9 cellular contexts compared by ENCODE assay signal in genomic region chrX:49884290-49884862, GRCh38. TPM values are rescaled to one million over a fixed set of nuclear protein-coding genes. Genes with fewer than 3 reads are reported as not detected.
DNase-seq lines count a peak whose midpoint lies in the region; ATAC-seq and TF ChIP-seq lines count a peak whose summit lies in the region.
"Had no signal": no experiment of that assay in that cellular context is flagged by ENCODE, and none has a peak within 500 bp of the region (broad histone marks: within the 10 kb centered on the region; RNA-seq: fewer than 3 reads in every experiment).

No MANE protein-coding gene starts in this region.

- peak; percentile 82 for DNase-seq in DMS 273 (lab: John Stamatoyannopoulos, UW; ENCODE audit: unreplicated experiment)
- DNase-seq in GM23248: peak; percentile 67
- DNase-seq in NCI-H1092 treated with DMSO at 0.1 percent for 48 hours (lab: John Stamatoyannopoulos, UW): peak; percentile 73
- peak; percentile 13 to 55 (median 29) for DNase-seq in T-helper 2 cell
- peak in 1 of 2 donors; percentile 74 for DNase-seq in ascending aorta (ENCODE audit: low spot score in 2 of 2)
- DNase-seq in iPS-NIHi11 (ENCODE audit: low spot score): peak; percentile 33
- peak; percentile 42 for DNase-seq in stimulated activated CD4-positive, alpha-beta T cell treated with anti-CD3 and anti-CD28 coated beads, Interleukin-2, amount 100 ng/mL, for 4 hours (ENCODE audit: low read depth)

- H3K36me3 ChIP-seq in GM23248 (ENCODE audit: low read depth) (no peaks in the 10 kb centered on the region), ascending aorta (no peaks in the 10 kb centered on the region)

- H3K4me3 ChIP-seq in GM23248 (no peak overlapping the region), ascending aorta (no peak overlapping the region)

- intact Hi-C loops in ascending aorta (cut with DNase I): loop anchor here (10.0 kb wide), 1 partner anchor 930 kb away; the partner anchor contains the start of gene SHROOM4

- H3K79me2 ChIP-seq in GM23248 (ENCODE audit: insufficient read depth): 0 out of 2 replicates have a peak, but pooled peaks cover 9% of the 10 kb centered on the region

- H3K9me2 ChIP-seq in GM23248 (ENCODE audit: insufficient read depth): no peaks in the 10 kb centered on the region

- WGBS in GM23248 (ENCODE audit: low coverage in 1 of 2, low lambda C conversion rate in 2 of 2, missing lambda C conversion rate in 2 of 2), 2 experiments: 43 to 49% methylated on average over 7 of the region's 7 CpGs

- no peaks in the 10 kb centered on the region for H4K20me1 ChIP-seq in GM23248 (ENCODE audit: insufficient read depth)

- H3K27ac ChIP-seq in GM23248 (no peak overlapping the region), ascending aorta (no peak overlapping the region)

- in situ Hi-C loops in GM23248 (cut with MboI): no loop called here

- H3K4me1 ChIP-seq in GM23248 (ENCODE audit: insufficient read depth) (0 out of 2 replicates have a peak, but pooled peaks cover 2% of the 10 kb centered on the region), ascending aorta (no peaks in the 10 kb centered on the region)

- H3K9me3 ChIP-seq in GM23248 (ENCODE audit: low read depth) (no peaks in the 10 kb centered on the region), ascending aorta (no peaks in the 10 kb centered on the region)

- no peak overlapping the region for H2AFZ ChIP-seq in GM23248

- no peak overlapping the region for H3K4me2 ChIP-seq in GM23248 (ENCODE audit: unreplicated experiment)

- no peak overlapping the region for H3K9ac ChIP-seq in GM23248

- peak; percentile 20 to 65 (median 56) for TF ChIP-seq CTCF in ascending aorta (IDR thresholded peaks at IDR 0.05)

- no peak for ATAC-seq in GM19397 (IDR thresholded peaks at IDR 0.05; ENCODE audit: unreplicated experiment)

- H3F3A ChIP-seq in GM23248 (ENCODE audit: insufficient read depth): no peaks in the 10 kb centered on the region

- H3K27me3 ChIP-seq in GM23248 (replicated peaks; ENCODE audit: insufficient read depth) (no peaks in the 10 kb centered on the region), ascending aorta (no peaks in the 10 kb centered on the region)

RNA-seq across cellular contexts. Expression of gene USP27X, which starts 5.1 kb away (rescaled TPM):
- total RNA-seq in GM23248 (2014; rRNA removed; shearing (Covaris generic)): 1.2 and 2.8 TPM in 2 replicates
- 0.28 and 0.31 TPM in 2 replicates for polyA plus RNA-seq in GM23248 (2016; fragmentation: Nextera tagmentation; extraction: Ambion mirVana)
- not detected for total RNA-seq in ascending aorta

RNA-seq across cellular contexts. Expression of gene CLCN5, which starts 38.0 kb away (rescaled TPM):
- total RNA-seq in GM23248 (2014; rRNA removed; shearing (Covaris generic)): 2.9 and 4.6 TPM in 2 replicates
- 1.8 and 2.0 TPM in 2 replicates for polyA plus RNA-seq in GM23248 (2016; fragmentation: Nextera tagmentation; extraction: Ambion mirVana)
- total RNA-seq in ascending aorta: 2.0 TPM

RNA-seq across cellular contexts. Expression of gene PAGE4, which starts 55.3 kb away (rescaled TPM):
- not detected in 2 replicates for total RNA-seq in GM23248 (2014; rRNA removed; shearing (Covaris generic))
- not detected in 2 replicates for polyA plus RNA-seq in GM23248 (2016; fragmentation: Nextera tagmentation; extraction: Ambion mirVana)
- not detected for total RNA-seq in ascending aorta
- total RNA-seq: activated CD8-positive, alpha-beta memory T cell treated with anti-CD3 and anti-CD28 coated beads for 36 hours had no signal
